32 cellular contexts compared by ENCODE assay signal in the genomic region with DNA sequence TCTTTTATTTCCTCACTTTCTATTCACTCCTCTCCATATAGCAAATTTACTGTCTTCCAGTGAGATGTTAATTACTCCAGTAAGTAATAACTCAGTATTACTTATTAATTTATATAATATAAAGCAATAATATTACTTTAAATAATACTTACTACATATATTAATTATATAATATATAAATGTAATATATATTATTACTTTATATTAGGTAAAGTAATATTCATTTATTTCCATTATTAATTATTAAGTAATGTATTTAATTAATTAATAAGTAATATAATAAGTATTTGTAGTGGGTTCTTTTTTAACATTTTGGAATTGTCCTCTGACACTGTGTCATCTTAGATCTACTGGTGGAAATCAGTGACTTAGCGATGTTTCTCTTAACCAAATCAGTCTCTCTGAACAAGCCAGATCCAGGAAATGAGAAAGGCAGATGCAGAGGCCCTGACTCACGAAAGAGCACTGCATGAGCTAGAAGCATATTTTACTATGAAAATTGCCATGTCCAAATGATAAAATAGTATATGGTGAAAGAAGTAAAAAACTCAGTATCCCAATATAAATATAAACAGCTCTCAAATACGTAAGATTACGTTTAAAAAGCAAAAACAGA.
DNase-seq lines count a peak whose midpoint lies in the region; ATAC-seq, FAIRE-seq and TF ChIP-seq lines count a peak whose summit lies in the region.
"Had no signal": no experiment of that assay in that cellular context is flagged by ENCODE, and none has a peak within 500 bp of the region (broad histone marks: within the 10 kb centered on the region; RNA-seq: fewer than 3 reads in every experiment).

No MANE protein-coding gene starts in this region.

- peak; percentile 70 for FAIRE-seq in RCC 7860 (lab: Jason Lieb, UNC)
- FAIRE-seq: islet of Langerhans had no signal

- no peak overlapping the region for H2BK120ac ChIP-seq in mesenchymal stem cell (ENCODE audit: low read depth, low read length)

- H4K91ac ChIP-seq in mesenchymal stem cell (ENCODE audit: low read length): no peak overlapping the region

- H4K8ac ChIP-seq in mesenchymal stem cell (ENCODE audit: low read length): no peak overlapping the region

- 96% methylated on average over 3 of the region's 4 CpGs for WGBS in mesenchymal stem cell

- H2AFZ ChIP-seq in mesenchymal stem cell (ENCODE audit: low read depth, low read length): no peak overlapping the region
- H2AFZ ChIP-seq in neural progenitor cell (replicated peaks): no peak overlapping the region
- H2AFZ ChIP-seq: parathyroid adenoma had no signal

- no peak overlapping the region for H3K14ac ChIP-seq in mesenchymal stem cell (ENCODE audit: low read length in 2 of 2)

- H3K36me3 ChIP-seq in mesenchymal stem cell (ENCODE audit: control insufficient read depth in 1 of 2, insufficient read depth in 2 of 2, low read depth in 1 of 2, low read length in 2 of 2) (no peaks in the 10 kb centered on the region), neural progenitor cell (no peaks in the 10 kb centered on the region)
- H3K36me3 ChIP-seq: BLaER1 treated with 17β-estradiol and CSF1 and Interleukin-3, amounts not matched to agents 10 nM and 100 nM; tibial artery had no signal

- no peak overlapping the region for H3K27ac Mint-ChIP-seq in neural progenitor cell
- H3K27ac Mint-ChIP-seq: activated CD4-positive, alpha-beta T cell treated with anti-CD3 and anti-CD28 coated beads, Interleukin-2, amount 10 ng/mL, durations not matched to agents 24 days and 14 days; activated CD8-positive, alpha-beta memory T cell treated with anti-CD3 and anti-CD28 coated beads, Interleukin-2, amount 10 ng/mL, durations not matched to agents 7 days and 5 days; activated naive CD4-positive, alpha-beta T cell treated with anti-CD3 and anti-CD28 coated beads for 36 hours; activated T-cell treated with anti-CD3 and anti-CD28 coated beads, Interleukin-2, amount 50 U/mL, for 72 hours; H9; natural killer cell had no signal

- no peaks in the 10 kb centered on the region for H3F3A ChIP-seq in neural progenitor cell (ENCODE audit: low read depth)

- H3K4me2 ChIP-seq in mesenchymal stem cell (ENCODE audit: low read length, poor library complexity, severe bottlenecking) (no peak overlapping the region), neural progenitor cell (no peak overlapping the region)
- H3K4me2 ChIP-seq: BLaER1 treated with 17β-estradiol and CSF1 and Interleukin-3, amounts not matched to agents 10 nM and 100 nM had no signal

- ATAC-seq in GM21360 (IDR thresholded peaks at IDR 0.05; ENCODE audit: unreplicated experiment) (no peak), HG03432 (IDR thresholded peaks at IDR 0.05; ENCODE audit: unreplicated experiment) (no peak)
- ATAC-seq: activated CD8-positive, alpha-beta memory T cell treated with anti-CD3 and anti-CD28 coated beads, Interleukin-2, amount 10 ng/mL, durations not matched to agents 7 days and 5 days; activated T-cell treated with anti-CD3 and anti-CD28 coated beads, Interleukin-2, amount 50 U/mL, for 72 hours; natural killer cell; Panc1; right cardiac atrium; stimulated activated naive CD8-positive, alpha-beta T cell treated with anti-CD3 and anti-CD28 coated beads, Interleukin-15, amount 100 ng/mL, for 72 hours had no signal

- no peaks in the 10 kb centered on the region for H3K4me1 ChIP-seq in mesenchymal stem cell (ENCODE audit: control insufficient read depth, insufficient read depth, low read depth, low read length)
- no peaks in the 10 kb centered on the region for H3K4me1 ChIP-seq in neural progenitor cell
- H3K4me1 ChIP-seq: parathyroid adenoma, tibial artery had no signal

- H3K9ac ChIP-seq in mesenchymal stem cell (ENCODE audit: low read length) (no peak overlapping the region), neural progenitor cell (no peak overlapping the region)
- H3K9ac ChIP-seq: BLaER1 treated with 17β-estradiol and CSF1 and Interleukin-3, amounts not matched to agents 10 nM and 100 nM; parathyroid adenoma had no signal

- H3K79me2 ChIP-seq in neural progenitor cell (ENCODE audit: low read depth): no peaks in the 10 kb centered on the region
- H3K79me2 ChIP-seq: parathyroid adenoma had no signal

- no peak overlapping the region for H2BK15ac ChIP-seq in mesenchymal stem cell (ENCODE audit: low read depth, poor library complexity, severe bottlenecking)

- TF ChIP-seq CTCF in neural progenitor cell (IDR thresholded peaks at IDR 0.05): no peak

- H3K9me3 Mint-ChIP-seq in neural progenitor cell: peaks cover 3% of the 10 kb centered on the region
- H3K9me3 Mint-ChIP-seq: H9 had no signal

- H3K9me3 ChIP-seq in mesenchymal stem cell (ENCODE audit: control insufficient read depth, low read length): peaks cover 16% of the 10 kb centered on the region
- no peaks in the 10 kb centered on the region for H3K9me3 ChIP-seq in neural progenitor cell (ENCODE audit: low read depth)

- H3K36me3 Mint-ChIP-seq in neural progenitor cell: no peaks in the 10 kb centered on the region
- H3K36me3 Mint-ChIP-seq: activated CD8-positive, alpha-beta memory T cell treated with anti-CD3 and anti-CD28 coated beads, Interleukin-2, amount 10 ng/mL, durations not matched to agents 7 days and 5 days had no signal

- no peaks in the 10 kb centered on the region for H3K27me3 Mint-ChIP-seq in neural progenitor cell (ENCODE audit: insufficient read depth, low read depth)
- H3K27me3 Mint-ChIP-seq: stimulated activated naive CD8-positive, alpha-beta T cell treated with anti-CD3 and anti-CD28 coated beads, Interleukin-15, amount 100 ng/mL, for 72 hours had no signal

- no peak overlapping the region for H2BK5ac ChIP-seq in mesenchymal stem cell (ENCODE audit: low read depth, low read length, poor library complexity, severe bottlenecking)

- H3K4me3 ChIP-seq in mesenchymal stem cell (ENCODE audit: insufficient read depth in 1 of 2, low read depth in 1 of 2, low read length in 2 of 2): no peak overlapping the region
- no peak overlapping the region for H3K4me3 ChIP-seq in neural progenitor cell
- H3K4me3 ChIP-seq: BLaER1 treated with 17β-estradiol and CSF1 and Interleukin-3, amounts not matched to agents 10 nM and 100 nM; tibial artery had no signal

- no peak overlapping the region for H3K18ac ChIP-seq in mesenchymal stem cell (ENCODE audit: low read depth in 1 of 2, low read length in 2 of 2)

- no peak overlapping the region for H2AK5ac ChIP-seq in mesenchymal stem cell (ENCODE audit: low read length, severe bottlenecking)

- H3K79me1 ChIP-seq in mesenchymal stem cell (replicated peaks; ENCODE audit: low read length, poor library complexity, severe bottlenecking): no peaks in the 10 kb centered on the region

- H2BK12ac ChIP-seq in mesenchymal stem cell (ENCODE audit: low read length in 2 of 2): no peak overlapping the region

- no peaks in the 10 kb centered on the region for H4K20me1 ChIP-seq in neural progenitor cell (ENCODE audit: low read depth)
- H4K20me1 ChIP-seq: BLaER1 treated with 17β-estradiol and CSF1 and Interleukin-3, amounts not matched to agents 10 nM and 100 nM had no signal

- H3K27me3 ChIP-seq in mesenchymal stem cell (ENCODE audit: control insufficient read depth in 1 of 2, insufficient read depth in 1 of 2, low read length in 2 of 2): no peaks in the 10 kb centered on the region
- H3K27me3 ChIP-seq in neural progenitor cell: no peaks in the 10 kb centered on the region
- H3K27me3 ChIP-seq: BLaER1 treated with 17β-estradiol and CSF1 and Interleukin-3, amounts not matched to agents 10 nM and 100 nM; tibial artery had no signal

- no peaks in the 10 kb centered on the region for H3K4me1 Mint-ChIP-seq in neural progenitor cell
- H3K4me1 Mint-ChIP-seq: activated CD4-positive, alpha-beta T cell treated with anti-CD3 and anti-CD28 coated beads, Interleukin-2, amount 10 ng/mL, durations not matched to agents 24 days and 14 days; H9; natural killer cell had no signal

- DNase-seq in ELR (ENCODE audit: low read depth) (peak; percentile 78), RCC 7860 (ENCODE audit: low spot score) (no peak), dedifferentiated amniotic fluid mesenchymal stem cell (ENCODE audit: extremely low spot score) (peak; percentile 22), mesenchymal stem cell (peak; percentile 28), neural progenitor cell (ENCODE audit: low spot score) (no peak), NCI-H2107 (lab: John Stamatoyannopoulos, UW) (no peak)
- DNase-seq: activated CD4-positive, alpha-beta T cell treated with anti-CD3 and anti-CD28 coated beads, Interleukin-2, amount 10 ng/mL, durations not matched to agents 24 days and 14 days; activated CD8-positive, alpha-beta memory T cell treated with anti-CD3 and anti-CD28 coated beads, Interleukin-2, amount 10 ng/mL, durations not matched to agents 7 days and 5 days; activated naive CD4-positive, alpha-beta T cell treated with anti-CD3 and anti-CD28 coated beads for 36 hours; activated T-cell treated with anti-CD3 and anti-CD28 coated beads, Interleukin-2, amount 50 U/mL, for 72 hours; central memory CD4-positive, alpha-beta T cell; COR-L47; DND-41; erythroblast; H9; MM.1S; natural killer cell; NCI-H1436; NCI-H510A treated with DMSO at 0.1 percent for 48 hours; NK-92 treated with Interleukin-12 subunit alpha and Interleukin-12 subunit beta, amount 100 ng/mL, for 24 hours; right cardiac atrium; stimulated activated CD4-positive, alpha-beta T cell treated with anti-CD3 and anti-CD28 coated beads, Interleukin-15, amount 100 ng/mL, for 24 hours; stimulated activated naive CD8-positive, alpha-beta T cell treated with anti-CD3 and anti-CD28 coated beads, Interleukin-15, amount 100 ng/mL, for 72 hours; T-helper 1 cell; tibial artery had no signal

- no peak overlapping the region for H3K4ac ChIP-seq in mesenchymal stem cell (ENCODE audit: low read depth in 1 of 2, low read length in 2 of 2)

- H3K4me3 Mint-ChIP-seq in neural progenitor cell: no peak overlapping the region
- H3K4me3 Mint-ChIP-seq: activated CD4-positive, alpha-beta T cell treated with anti-CD3 and anti-CD28 coated beads, Interleukin-2, amount 10 ng/mL, durations not matched to agents 24 days and 14 days; activated CD8-positive, alpha-beta memory T cell treated with anti-CD3 and anti-CD28 coated beads, Interleukin-2, amount 10 ng/mL, durations not matched to agents 7 days and 5 days; activated naive CD4-positive, alpha-beta T cell treated with anti-CD3 and anti-CD28 coated beads for 36 hours; activated T-cell treated with anti-CD3 and anti-CD28 coated beads, Interleukin-2, amount 50 U/mL, for 72 hours; H9; natural killer cell; stimulated activated naive CD8-positive, alpha-beta T cell treated with anti-CD3 and anti-CD28 coated beads, Interleukin-15, amount 100 ng/mL, for 72 hours had no signal

- H3K27ac ChIP-seq in mesenchymal stem cell (ENCODE audit: low read length, poor library complexity, severe bottlenecking) (no peak overlapping the region), neural progenitor cell (no peak overlapping the region)
- H3K27ac ChIP-seq: BLaER1 treated with 17β-estradiol and CSF1 and Interleukin-3, amounts not matched to agents 10 nM and 100 nM; parathyroid adenoma; tibial artery; VCaP had no signal

- no peak overlapping the region for H3K23ac ChIP-seq in mesenchymal stem cell (ENCODE audit: low read length in 2 of 2)

Comparison
In these comparisons a context has a peak if more than half of its experiments do, and no peak if none do; other contexts are left out.
1. DNase-seq: peak in ELR (single experiment), dedifferentiated amniotic fluid mesenchymal stem cell (single experiment) and mesenchymal stem cell (single experiment); none in RCC 7860 (single experiment), neural progenitor cell (single experiment) and NCI-H2107 (single experiment).